In the genomic region with DNA sequence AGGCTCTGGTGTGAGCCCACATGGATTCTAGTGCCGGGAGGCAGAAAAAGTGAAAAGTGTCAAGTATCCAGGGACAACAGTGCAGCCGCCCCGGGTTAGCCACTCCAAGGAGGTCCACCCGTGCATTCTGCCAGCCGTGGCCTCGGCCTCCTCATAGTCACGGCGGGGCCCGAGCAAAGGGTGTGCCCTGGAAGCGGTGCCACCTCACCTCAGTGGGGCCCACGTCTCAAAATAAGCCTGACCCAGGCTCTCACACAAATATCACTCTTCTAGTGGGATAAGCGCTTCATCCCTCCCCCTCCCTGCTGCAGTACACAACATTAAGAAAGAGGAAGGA, we compare ENCODE assay signal across 8 cellular contexts. TPM values are rescaled to one million over a fixed set of nuclear protein-coding genes. Genes with fewer than 3 reads are reported as not detected.
DNase-seq lines count a peak whose midpoint lies in the region; ATAC-seq and FAIRE-seq lines count a peak whose summit lies in the region.

No MANE protein-coding gene starts in this region.

- no peaks in the 10 kb centered on the region for H3K9me3 Mint-ChIP-seq in activated CD4-positive, alpha-beta memory T cell treated with anti-CD3 and anti-CD28 coated beads for 36 hours
- H3K9me3 Mint-ChIP-seq in activated CD4-positive, alpha-beta memory T cell treated with anti-CD3 and anti-CD28 coated beads, Interleukin-2, amount 10 ng/mL, durations not matched to agents 7 days and 5 days, result no peaks in the 10 kb centered on the region
- H3K9me3 Mint-ChIP-seq in activated T-helper 2 cell treated with anti-CD3 and anti-CD28 coated beads, Interferon-gamma antibody, Interleukin-2, Interleukin-4, amounts not matched to agents 10 μg/mL and 5 μg/mL and 100 μg/mL, durations not matched to agents 14 hours and 24 hours and 36 hours, result no peaks in the 10 kb centered on the region
- H3K9me3 Mint-ChIP-seq in stimulated activated naive B cell treated with anti-CD40 and anti-IgM and Interleukin-4, amounts not matched to agents 10 μg/mL and 1 μg/mL and 100 μg/mL, for 72 hours, result peaks cover 0 to 4% of the 10 kb centered on the region in 2 donors

- POLR2A ChIA-PET in activated CD4-positive, alpha-beta memory T cell treated with anti-CD3 and anti-CD28 coated beads for 36 hours (lab: Charles Lee), result no interaction called here
- POLR2A ChIA-PET in activated CD4-positive, alpha-beta memory T cell treated with anti-CD3 and anti-CD28 coated beads, Interleukin-2, amount 10 ng/mL, durations not matched to agents 7 days and 5 days (lab: Charles Lee), result no interaction called here

- peaks cover 19% of the 10 kb centered on the region for H3K27me3 Mint-ChIP-seq in activated CD4-positive, alpha-beta memory T cell treated with anti-CD3 and anti-CD28 coated beads for 36 hours
- H3K27me3 Mint-ChIP-seq in activated CD4-positive, alpha-beta memory T cell treated with anti-CD3 and anti-CD28 coated beads, Interleukin-2, amount 10 ng/mL, durations not matched to agents 7 days and 5 days, result peaks cover 25% of the 10 kb centered on the region
- peaks cover 24% of the 10 kb centered on the region for H3K27me3 Mint-ChIP-seq in activated T-helper 2 cell treated with anti-CD3 and anti-CD28 coated beads, Interferon-gamma antibody, Interleukin-2, Interleukin-4, amounts not matched to agents 10 μg/mL and 5 μg/mL and 100 μg/mL, durations not matched to agents 14 hours and 24 hours and 36 hours (ENCODE audit: low read depth)
- peaks cover 7 to 24% of the 10 kb centered on the region in 2 donors for H3K27me3 Mint-ChIP-seq in stimulated activated naive B cell treated with anti-CD40 and anti-IgM and Interleukin-4, amounts not matched to agents 10 μg/mL and 1 μg/mL and 100 μg/mL, for 72 hours

- no peaks in the 10 kb centered on the region for H3K36me3 Mint-ChIP-seq in activated CD4-positive, alpha-beta memory T cell treated with anti-CD3 and anti-CD28 coated beads for 36 hours
- H3K36me3 Mint-ChIP-seq in activated CD4-positive, alpha-beta memory T cell treated with anti-CD3 and anti-CD28 coated beads, Interleukin-2, amount 10 ng/mL, durations not matched to agents 7 days and 5 days (ENCODE audit: low read depth), result no peaks in the 10 kb centered on the region
- H3K36me3 Mint-ChIP-seq in activated T-helper 2 cell treated with anti-CD3 and anti-CD28 coated beads, Interferon-gamma antibody, Interleukin-2, Interleukin-4, amounts not matched to agents 10 μg/mL and 5 μg/mL and 100 μg/mL, durations not matched to agents 14 hours and 24 hours and 36 hours (ENCODE audit: low read depth), result no peaks in the 10 kb centered on the region
- H3K36me3 Mint-ChIP-seq in stimulated activated naive B cell treated with anti-CD40 and anti-IgM and Interleukin-4, amounts not matched to agents 10 μg/mL and 1 μg/mL and 100 μg/mL, for 72 hours, result peaks cover 0 to 3% of the 10 kb centered on the region in 2 donors

- no peaks in the 10 kb centered on the region for H3K36me3 ChIP-seq in iPS-15b (ENCODE audit: control insufficient read depth, insufficient read depth, low read length)

- no peaks in the 10 kb centered on the region for H3K4me1 ChIP-seq in iPS-15b (ENCODE audit: control insufficient read depth, insufficient read depth, low read length)

- H3K4me3 Mint-ChIP-seq in activated CD4-positive, alpha-beta memory T cell treated with anti-CD3 and anti-CD28 coated beads for 36 hours, result peak overlapping the region; percentile 12
- H3K4me3 Mint-ChIP-seq in activated CD4-positive, alpha-beta memory T cell treated with anti-CD3 and anti-CD28 coated beads, Interleukin-2, amount 10 ng/mL, durations not matched to agents 7 days and 5 days, result no peak overlapping the region
- peak overlapping the region; percentile 49 for H3K4me3 Mint-ChIP-seq in activated T-helper 2 cell treated with anti-CD3 and anti-CD28 coated beads, Interferon-gamma antibody, Interleukin-2, Interleukin-4, amounts not matched to agents 10 μg/mL and 5 μg/mL and 100 μg/mL, durations not matched to agents 14 hours and 24 hours and 36 hours (ENCODE audit: low read depth)
- H3K4me3 Mint-ChIP-seq in stimulated activated naive B cell treated with anti-CD40 and anti-IgM and Interleukin-4, amounts not matched to agents 10 μg/mL and 1 μg/mL and 100 μg/mL, for 72 hours, result peak overlapping the region; percentile 63 to 84

- no peaks in the 10 kb centered on the region for H3K9me3 ChIP-seq in iPS-15b (ENCODE audit: control insufficient read depth, insufficient read depth, low read length)

- ATAC-seq in stimulated activated naive B cell treated with anti-CD40 and anti-IgM and Interleukin-4, amounts not matched to agents 10 μg/mL and 1 μg/mL and 100 μg/mL, for 72 hours (replicated peaks), result peak; percentile 42 to 43
- ATAC-seq in GM18517 (IDR thresholded peaks at IDR 0.05; ENCODE audit: unreplicated experiment), result no peak

- peak overlapping the region; percentile 53 for H3K4me3 ChIP-seq in iPS-15b (ENCODE audit: low read depth, low read length)

- H3K9ac ChIP-seq in iPS-15b (ENCODE audit: low read depth, low read length), result no peak overlapping the region

- CTCF ChIA-PET in activated CD4-positive, alpha-beta memory T cell treated with anti-CD3 and anti-CD28 coated beads for 36 hours (lab: Charles Lee), result no interaction called here
- CTCF ChIA-PET in activated CD4-positive, alpha-beta memory T cell treated with anti-CD3 and anti-CD28 coated beads, Interleukin-2, amount 10 ng/mL, durations not matched to agents 7 days and 5 days (lab: Charles Lee), result no interaction called here

- no peak for FAIRE-seq in GM19239 (lab: Jason Lieb, UNC)

- peaks cover 4% of the 10 kb centered on the region for H3K4me1 Mint-ChIP-seq in activated CD4-positive, alpha-beta memory T cell treated with anti-CD3 and anti-CD28 coated beads for 36 hours (ENCODE audit: low read depth)
- no peaks in the 10 kb centered on the region for H3K4me1 Mint-ChIP-seq in activated CD4-positive, alpha-beta memory T cell treated with anti-CD3 and anti-CD28 coated beads, Interleukin-2, amount 10 ng/mL, durations not matched to agents 7 days and 5 days
- H3K4me1 Mint-ChIP-seq in activated T-helper 2 cell treated with anti-CD3 and anti-CD28 coated beads, Interferon-gamma antibody, Interleukin-2, Interleukin-4, amounts not matched to agents 10 μg/mL and 5 μg/mL and 100 μg/mL, durations not matched to agents 14 hours and 24 hours and 36 hours (ENCODE audit: low read depth), result peaks cover 7% of the 10 kb centered on the region
- H3K4me1 Mint-ChIP-seq in stimulated activated naive B cell treated with anti-CD40 and anti-IgM and Interleukin-4, amounts not matched to agents 10 μg/mL and 1 μg/mL and 100 μg/mL, for 72 hours, result peaks cover 6 to 7% of the 10 kb centered on the region in 2 donors

- H3K27ac Mint-ChIP-seq in activated CD4-positive, alpha-beta memory T cell treated with anti-CD3 and anti-CD28 coated beads for 36 hours, result no peak overlapping the region
- no peak overlapping the region for H3K27ac Mint-ChIP-seq in activated CD4-positive, alpha-beta memory T cell treated with anti-CD3 and anti-CD28 coated beads, Interleukin-2, amount 10 ng/mL, durations not matched to agents 7 days and 5 days
- no peak overlapping the region for H3K27ac Mint-ChIP-seq in activated T-helper 2 cell treated with anti-CD3 and anti-CD28 coated beads, Interferon-gamma antibody, Interleukin-2, Interleukin-4, amounts not matched to agents 10 μg/mL and 5 μg/mL and 100 μg/mL, durations not matched to agents 14 hours and 24 hours and 36 hours
- H3K27ac Mint-ChIP-seq in stimulated activated naive B cell treated with anti-CD40 and anti-IgM and Interleukin-4, amounts not matched to agents 10 μg/mL and 1 μg/mL and 100 μg/mL, for 72 hours, result no peak overlapping the region

- intact Hi-C loops in activated CD4-positive, alpha-beta memory T cell treated with anti-CD3 and anti-CD28 coated beads for 36 hours (cut with micrococcal nuclease), result no loop called here
- intact Hi-C loops in activated T-helper 2 cell treated with anti-CD3 and anti-CD28 coated beads, Interferon-gamma antibody, Interleukin-2, Interleukin-4, amounts not matched to agents 10 μg/mL and 5 μg/mL and 100 μg/mL, durations not matched to agents 14 hours and 24 hours and 36 hours (cut with micrococcal nuclease), result no loop called here

- no peak for DNase-seq in activated CD4-positive, alpha-beta memory T cell treated with anti-CD3 and anti-CD28 coated beads for 36 hours
- DNase-seq in activated CD4-positive, alpha-beta memory T cell treated with anti-CD3 and anti-CD28 coated beads, Interleukin-2, amount 10 ng/mL, durations not matched to agents 7 days and 5 days, result no peak
- no peak for DNase-seq in activated T-helper 2 cell treated with anti-CD3 and anti-CD28 coated beads, Interferon-gamma antibody, Interleukin-2, Interleukin-4, amounts not matched to agents 10 μg/mL and 5 μg/mL and 100 μg/mL, durations not matched to agents 14 hours and 24 hours and 36 hours (ENCODE audit: low spot score)
- no peak for DNase-seq in stimulated activated naive B cell treated with anti-CD40 and anti-IgM and Interleukin-4, amounts not matched to agents 10 μg/mL and 1 μg/mL and 100 μg/mL, for 72 hours
- DNase-seq in effector CD8-positive, alpha-beta T cell (lab: John Stamatoyannopoulos, UW), result no peak
- DNase-seq in GM19239 (ENCODE audit: insufficient read length, low spot score), result no peak

- peaks cover 10% of the 10 kb centered on the region for H3K27me3 ChIP-seq in iPS-15b (ENCODE audit: control insufficient read depth, insufficient read depth, low read length)

RNA-seq across cellular contexts. Expression of a gene that starts 0.4 kb away (rescaled TPM):
- total RNA-seq in activated CD4-positive, alpha-beta memory T cell treated with anti-CD3 and anti-CD28 coated beads for 36 hours, result under 1 TPM; 0.07 to 0.39 TPM
- not detected for total RNA-seq in activated CD4-positive, alpha-beta memory T cell treated with anti-CD3 and anti-CD28 coated beads, Interleukin-2, amount 10 ng/mL, durations not matched to agents 7 days and 5 days
- 0.05 and 0.32 TPM in 2 replicates for total RNA-seq in activated T-helper 2 cell treated with anti-CD3 and anti-CD28 coated beads, Interferon-gamma antibody, Interleukin-2, Interleukin-4, amounts not matched to agents 10 μg/mL and 5 μg/mL and 100 μg/mL, durations not matched to agents 14 hours and 24 hours and 36 hours
